27 cellular contexts compared by ENCODE assay signal in genomic region chr11:90426442-90426841, GRCh38.
"Had no signal": no experiment of that assay in that cellular context is flagged by ENCODE, and none has a peak within 500 bp of the region (broad histone marks: within the 10 kb centered on the region; RNA-seq: fewer than 3 reads in every experiment).

No MANE protein-coding gene starts in this region.

- H3K4me1 Mint-ChIP-seq: activated CD4-positive, alpha-beta T cell treated with anti-CD3 and anti-CD28 coated beads, Interleukin-2, amount 10 ng/mL, durations not matched to agents 24 days and 14 days; activated naive CD4-positive, alpha-beta T cell treated with anti-CD3 and anti-CD28 coated beads, Interleukin-2, amount 10 ng/mL, durations not matched to agents 7 days and 5 days; neural progenitor cell; stimulated activated naive B cell treated with anti-CD40 and anti-IgM and Interleukin-4, amounts not matched to agents 10 μg/mL and 1 μg/mL and 100 μg/mL, for 72 hours had no signal

- H2AFZ ChIP-seq: neural progenitor cell, parathyroid adenoma had no signal

- H3K9ac ChIP-seq: neural progenitor cell, parathyroid adenoma had no signal

- H3K9me3 Mint-ChIP-seq: activated CD4-positive, alpha-beta T cell treated with anti-CD3 and anti-CD28 coated beads, Interleukin-2, amount 10 ng/mL, durations not matched to agents 24 days and 14 days; activated naive CD4-positive, alpha-beta T cell treated with anti-CD3 and anti-CD28 coated beads, Interleukin-2, amount 10 ng/mL, durations not matched to agents 7 days and 5 days; activated T-helper 1 cell treated with anti-CD3 and anti-CD28 coated beads, Interleukin-12 subunit alpha, Interleukin-12 subunit beta, Interleukin-2, Interleukin-4 antibody, amounts not matched to agents 30 ng/mL and 10 ng/mL and 1 ng/mL, durations not matched to agents 14 hours and 24 hours and 36 hours; neural progenitor cell had no signal

- H3K9me3 ChIP-seq: left ventricle myocardium inferior, psoas muscle, sigmoid colon, suprapubic skin, tibial artery had no signal

- H3K4me2 ChIP-seq: neural progenitor cell, smooth muscle cell had no signal

- ATAC-seq: natural killer cell; psoas muscle; stimulated activated naive B cell treated with anti-CD40 and anti-IgM and Interleukin-4, amounts not matched to agents 10 μg/mL and 1 μg/mL and 100 μg/mL, for 72 hours had no signal

- H3K36me3 Mint-ChIP-seq: activated CD4-positive, alpha-beta memory T cell treated with anti-CD3 and anti-CD28 coated beads for 36 hours; activated naive CD4-positive, alpha-beta T cell treated with anti-CD3 and anti-CD28 coated beads, Interleukin-2, amount 10 ng/mL, durations not matched to agents 7 days and 5 days; natural killer cell; neural progenitor cell; stimulated activated naive B cell treated with anti-CD40 and anti-IgM and Interleukin-4, amounts not matched to agents 10 μg/mL and 1 μg/mL and 100 μg/mL, for 72 hours had no signal

- H3K4me3 Mint-ChIP-seq: activated CD4-positive, alpha-beta memory T cell treated with anti-CD3 and anti-CD28 coated beads for 36 hours; activated CD4-positive, alpha-beta T cell treated with anti-CD3 and anti-CD28 coated beads, Interleukin-2, amount 10 ng/mL, durations not matched to agents 24 days and 14 days; activated naive CD4-positive, alpha-beta T cell treated with anti-CD3 and anti-CD28 coated beads, Interleukin-2, amount 10 ng/mL, durations not matched to agents 7 days and 5 days; activated T-helper 1 cell treated with anti-CD3 and anti-CD28 coated beads, Interleukin-12 subunit alpha, Interleukin-12 subunit beta, Interleukin-2, Interleukin-4 antibody, amounts not matched to agents 30 ng/mL and 10 ng/mL and 1 ng/mL, durations not matched to agents 14 hours and 24 hours and 36 hours; natural killer cell; neural progenitor cell; stimulated activated naive B cell treated with anti-CD40 and anti-IgM and Interleukin-4, amounts not matched to agents 10 μg/mL and 1 μg/mL and 100 μg/mL, for 72 hours had no signal

- H3K4me1 ChIP-seq: left ventricle myocardium inferior, parathyroid adenoma, psoas muscle, sigmoid colon, suprapubic skin had no signal

- H3K27me3 ChIP-seq: brain microvascular endothelial cell, dorsolateral prefrontal cortex, neural progenitor cell, sigmoid colon, suprapubic skin, tibial artery had no signal

- H3K79me2 ChIP-seq: parathyroid adenoma had no signal

- DNase-seq: activated CD4-positive, alpha-beta memory T cell treated with anti-CD3 and anti-CD28 coated beads for 36 hours; activated CD4-positive, alpha-beta T cell treated with anti-CD3 and anti-CD28 coated beads, Interleukin-2, amount 10 ng/mL, durations not matched to agents 24 days and 14 days; activated CD4-positive, CD25-positive, alpha-beta regulatory T cell treated with anti-CD3 and anti-CD28 coated beads, Interleukin-2, amount 50 U/mL, for 72 hours; activated CD8-positive, alpha-beta memory T cell treated with anti-CD3 and anti-CD28 coated beads, Interleukin-2, amount 50 U/mL, for 4 hours; activated gamma-delta T cell; activated naive CD4-positive, alpha-beta T cell treated with anti-CD3 and anti-CD28 coated beads, Interleukin-2, amount 10 ng/mL, durations not matched to agents 7 days and 5 days; activated T-cell treated with anti-CD3 and anti-CD28 coated beads, Interleukin-2, amount 50 U/mL, for 1 hour; amniotic stem cell; brain microvascular endothelial cell; dorsolateral prefrontal cortex; effector memory CD4-positive, alpha-beta T cell; islet precursor cell; left ventricle myocardium inferior; mesendoderm; natural killer cell; occipital lobe; psoas muscle; sigmoid colon; stimulated activated CD4-positive, alpha-beta T cell treated with anti-CD3 and anti-CD28 coated beads, Interleukin-1b, Interleukin-23, amount 100 ng/mL, for 48 hours; stimulated activated naive B cell treated with anti-CD40 and anti-IgM and Interleukin-4, amounts not matched to agents 10 μg/mL and 1 μg/mL and 100 μg/mL, for 72 hours; tibial artery had no signal

- H3K27ac Mint-ChIP-seq: activated CD4-positive, alpha-beta memory T cell treated with anti-CD3 and anti-CD28 coated beads for 36 hours; activated CD4-positive, alpha-beta T cell treated with anti-CD3 and anti-CD28 coated beads, Interleukin-2, amount 10 ng/mL, durations not matched to agents 24 days and 14 days; activated naive CD4-positive, alpha-beta T cell treated with anti-CD3 and anti-CD28 coated beads, Interleukin-2, amount 10 ng/mL, durations not matched to agents 7 days and 5 days; activated T-helper 1 cell treated with anti-CD3 and anti-CD28 coated beads, Interleukin-12 subunit alpha, Interleukin-12 subunit beta, Interleukin-2, Interleukin-4 antibody, amounts not matched to agents 30 ng/mL and 10 ng/mL and 1 ng/mL, durations not matched to agents 14 hours and 24 hours and 36 hours; natural killer cell; neural progenitor cell; stimulated activated naive B cell treated with anti-CD40 and anti-IgM and Interleukin-4, amounts not matched to agents 10 μg/mL and 1 μg/mL and 100 μg/mL, for 72 hours had no signal

- H3K27me3 Mint-ChIP-seq: activated CD4-positive, alpha-beta memory T cell treated with anti-CD3 and anti-CD28 coated beads for 36 hours; activated CD4-positive, alpha-beta T cell treated with anti-CD3 and anti-CD28 coated beads, Interleukin-2, amount 10 ng/mL, durations not matched to agents 24 days and 14 days; activated naive CD4-positive, alpha-beta T cell treated with anti-CD3 and anti-CD28 coated beads, Interleukin-2, amount 10 ng/mL, durations not matched to agents 7 days and 5 days; stimulated activated naive B cell treated with anti-CD40 and anti-IgM and Interleukin-4, amounts not matched to agents 10 μg/mL and 1 μg/mL and 100 μg/mL, for 72 hours had no signal

- H3K27ac ChIP-seq: brain microvascular endothelial cell, coronary artery, dorsolateral prefrontal cortex, left ventricle myocardium inferior, neural progenitor cell, parathyroid adenoma, psoas muscle, sigmoid colon, suprapubic skin, tibial artery had no signal
